14 cellular contexts compared by ENCODE assay signal in the genomic region with DNA sequence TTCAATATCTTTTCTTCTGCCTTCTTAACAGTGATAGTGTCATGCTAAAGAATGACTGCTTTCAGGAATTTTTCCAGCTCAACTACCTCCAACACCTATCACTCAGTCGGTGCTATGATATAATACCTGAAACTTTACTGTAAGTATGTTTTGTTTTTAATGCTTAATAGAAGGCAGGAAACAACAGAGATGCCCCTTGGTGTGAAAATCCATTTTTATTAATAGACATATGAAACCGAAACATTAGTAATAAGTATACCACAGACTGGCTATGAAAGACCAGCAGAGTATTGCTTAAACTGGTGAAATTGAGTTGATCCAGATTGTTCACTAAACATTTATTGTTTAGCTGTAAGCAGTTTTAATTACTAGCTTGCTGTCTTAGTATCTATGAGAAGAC. TPM values are rescaled to one million over a fixed set of nuclear protein-coding genes. Genes with fewer than 3 reads are reported as not detected.
DNase-seq lines count a peak whose midpoint lies in the region; ATAC-seq, FAIRE-seq and TF ChIP-seq lines count a peak whose summit lies in the region.
"Had no signal": no experiment of that assay in that cellular context is flagged by ENCODE, and none has a peak within 500 bp of the region (broad histone marks: within the 10 kb centered on the region; RNA-seq: fewer than 3 reads in every experiment).

No MANE protein-coding gene starts in this region.

- no peak overlapping the region for H3K27ac Mint-ChIP-seq in activated naive CD4-positive, alpha-beta T cell treated with anti-CD3 and anti-CD28 coated beads for 36 hours
- H3K27ac Mint-ChIP-seq: CD4-positive, alpha-beta T cell had no signal

- H3K9me3 Mint-ChIP-seq in activated naive CD4-positive, alpha-beta T cell treated with anti-CD3 and anti-CD28 coated beads for 36 hours: no peaks in the 10 kb centered on the region
- H3K9me3 Mint-ChIP-seq: brain; CD4-positive, alpha-beta T cell had no signal

- CTCF ChIA-PET in activated naive CD4-positive, alpha-beta T cell treated with anti-CD3 and anti-CD28 coated beads for 36 hours (lab: Charles Lee): interaction anchor here (0.6 to 0.7 kb wide), 2 partner anchors 360 to 974 kb away, joined by 3 to 6 read pairs; no protein-coding TSS in a partner anchor

- peak; percentile 80 for FAIRE-seq in GM12891 (lab: Jason Lieb, UNC)

- intact Hi-C loops in activated naive CD4-positive, alpha-beta T cell treated with anti-CD3 and anti-CD28 coated beads for 36 hours (cut with micrococcal nuclease): no loop called here
- intact Hi-C loops in thyroid gland (cut with DNase I): loop anchor here (5.0 kb wide), 1 partner anchor 130 kb away; no protein-coding TSS in a partner anchor

- TF ChIP-seq POLR2A in GM12891 (IDR thresholded peaks at IDR 0.05; ENCODE audit: low read depth, low read length) (no peak), thyroid gland (IDR thresholded peaks at IDR 0.05) (no peak)

- no peak overlapping the region for H3K4me3 Mint-ChIP-seq in activated naive CD4-positive, alpha-beta T cell treated with anti-CD3 and anti-CD28 coated beads for 36 hours
- H3K4me3 Mint-ChIP-seq: brain; CD4-positive, alpha-beta T cell had no signal

- ATAC-seq in GM19328 (IDR thresholded peaks at IDR 0.05; ENCODE audit: unreplicated experiment) (peak; percentile 87), HG02763 (IDR thresholded peaks at IDR 0.05; ENCODE audit: unreplicated experiment) (peak; percentile 97), HG03469 (IDR thresholded peaks at IDR 0.05; ENCODE audit: unreplicated experiment) (peak; percentile 94)

- no peaks in the 10 kb centered on the region for H3K27me3 ChIP-seq in thyroid gland
- H3K27me3 ChIP-seq: esophagus squamous epithelium had no signal

- H3K36me3 ChIP-seq in thyroid gland: peaks cover 0 to 14% of the 10 kb centered on the region in 2 donors

- 91 to 99% methylated on average over 2 of the region's 2 CpGs for WGBS in thyroid gland, 2 donors

- no peaks in the 10 kb centered on the region for H3K27me3 Mint-ChIP-seq in activated naive CD4-positive, alpha-beta T cell treated with anti-CD3 and anti-CD28 coated beads for 36 hours (ENCODE audit: low read depth)
- H3K27me3 Mint-ChIP-seq: brain; CD4-positive, alpha-beta T cell had no signal

- H3K9me3 ChIP-seq in thyroid gland: no peaks in the 10 kb centered on the region
- H3K9me3 ChIP-seq: esophagus squamous epithelium had no signal

- no peaks in the 10 kb centered on the region for H3K4me1 ChIP-seq in thyroid gland
- H3K4me1 ChIP-seq: esophagus squamous epithelium had no signal

- DNase-seq in GM12891 (ENCODE audit: insufficient read length, low spot score) (peak; percentile 14), thyroid gland (no peak), NCI-H345 (lab: John Stamatoyannopoulos, UW) (no peak), NCI-H2029 treated with DMSO at 0.1 percent for 48 hours (lab: John Stamatoyannopoulos, UW) (no peak)
- DNase-seq in activated naive CD4-positive, alpha-beta T cell treated with anti-CD3 and anti-CD28 coated beads for 36 hours: no peak
- DNase-seq: CD4-positive, alpha-beta T cell; esophagus squamous epithelium; NCI-H510A; nucleus accumbens; trophoblast cell had no signal

- H3K4me1 Mint-ChIP-seq in activated naive CD4-positive, alpha-beta T cell treated with anti-CD3 and anti-CD28 coated beads for 36 hours (ENCODE audit: low read depth): no peaks in the 10 kb centered on the region

- H3K27ac ChIP-seq in thyroid gland: no peak overlapping the region
- H3K27ac ChIP-seq: esophagus squamous epithelium had no signal

- H3K4me3 ChIP-seq in thyroid gland (replicated peaks in 1 of 3): no peak overlapping the region
- H3K4me3 ChIP-seq: esophagus squamous epithelium had no signal

- no peak for TF ChIP-seq CTCF in thyroid gland (IDR thresholded peaks at IDR 0.05)

- H3K36me3 Mint-ChIP-seq in activated naive CD4-positive, alpha-beta T cell treated with anti-CD3 and anti-CD28 coated beads for 36 hours (ENCODE audit: low read depth): peaks cover 32% of the 10 kb centered on the region

TF ChIP-seq in GM12891, 5 proteins besides CTCF, POLR2A, EP300 and RAD21:
- TF ChIP-seq POU2F2 (IDR thresholded peaks at IDR 0.05; ENCODE audit: low read depth, low read length): no peak
- no peak for TF ChIP-seq SPI1 (IDR thresholded peaks at IDR 0.05; ENCODE audit: low read depth, low read length)
- TF ChIP-seq POLR2AphosphoS5 (IDR thresholded peaks at IDR 0.05; ENCODE audit: low read depth, low read length): no peak
- no peak for TF ChIP-seq TAF1 (IDR thresholded peaks at IDR 0.05; ENCODE audit: low read depth, low read length)
- TF ChIP-seq PAX5 (IDR thresholded peaks at IDR 0.05; ENCODE audit: insufficient read depth, low read length, severe bottlenecking): no peak

RNA-seq across cellular contexts. Expression of gene SKP2, which starts 25.2 kb away (rescaled TPM):
- polyA plus RNA-seq in GM12891 (2012; ENCODE audit: low read depth, missing spikeins): 11.9 TPM
- 10 to 100 TPM; 44.4 to 48.1 TPM for total RNA-seq in activated naive CD4-positive, alpha-beta T cell treated with anti-CD3 and anti-CD28 coated beads for 36 hours
- 10 to 100 TPM in 1 of 4 donors, 1 to 10 TPM in 3; 4.8 to 10.3 (median 8.8) TPM for total RNA-seq in thyroid gland

RNA-seq across cellular contexts. Expression of gene LMBRD2, which starts 25.5 kb away (rescaled TPM):
- 2.1 TPM for polyA plus RNA-seq in GM12891 (2012; ENCODE audit: low read depth, missing spikeins)
- 1 to 10 TPM; 7.6 to 8.0 TPM for total RNA-seq in activated naive CD4-positive, alpha-beta T cell treated with anti-CD3 and anti-CD28 coated beads for 36 hours
- 10 to 100 TPM; 18.1 to 23.5 (median 19.4) TPM for total RNA-seq in thyroid gland

Comparison
In these comparisons a context has a peak if more than half of its experiments do, and no peak if none do; other contexts are left out.
1. RNA of gene SKP2, which starts 25.2 kb away (total RNA-seq): 44.4 to 48.1 TPM in activated naive CD4-positive, alpha-beta T cell treated with anti-CD3 and anti-CD28 coated beads for 36 hours; 4.8 to 10.3 TPM in thyroid gland; every median in the first group is over 4 times any median in the second.
2. Peak in every context shown above with its lines, with median percentiles within 50 percentile points of each other: ATAC-seq.